1 cellular context compared by ENCODE assay signal in genomic region chr1:26327956-26328362, GRCh38.
TF ChIP-seq lines count a peak whose summit lies in the region.

No MANE protein-coding gene starts in this region.

TF ChIP-seq in GM23338, 12 proteins besides CTCF, POLR2A, EP300 and RAD21 (continued from another document):
- TF ChIP-seq, protein P1, sequence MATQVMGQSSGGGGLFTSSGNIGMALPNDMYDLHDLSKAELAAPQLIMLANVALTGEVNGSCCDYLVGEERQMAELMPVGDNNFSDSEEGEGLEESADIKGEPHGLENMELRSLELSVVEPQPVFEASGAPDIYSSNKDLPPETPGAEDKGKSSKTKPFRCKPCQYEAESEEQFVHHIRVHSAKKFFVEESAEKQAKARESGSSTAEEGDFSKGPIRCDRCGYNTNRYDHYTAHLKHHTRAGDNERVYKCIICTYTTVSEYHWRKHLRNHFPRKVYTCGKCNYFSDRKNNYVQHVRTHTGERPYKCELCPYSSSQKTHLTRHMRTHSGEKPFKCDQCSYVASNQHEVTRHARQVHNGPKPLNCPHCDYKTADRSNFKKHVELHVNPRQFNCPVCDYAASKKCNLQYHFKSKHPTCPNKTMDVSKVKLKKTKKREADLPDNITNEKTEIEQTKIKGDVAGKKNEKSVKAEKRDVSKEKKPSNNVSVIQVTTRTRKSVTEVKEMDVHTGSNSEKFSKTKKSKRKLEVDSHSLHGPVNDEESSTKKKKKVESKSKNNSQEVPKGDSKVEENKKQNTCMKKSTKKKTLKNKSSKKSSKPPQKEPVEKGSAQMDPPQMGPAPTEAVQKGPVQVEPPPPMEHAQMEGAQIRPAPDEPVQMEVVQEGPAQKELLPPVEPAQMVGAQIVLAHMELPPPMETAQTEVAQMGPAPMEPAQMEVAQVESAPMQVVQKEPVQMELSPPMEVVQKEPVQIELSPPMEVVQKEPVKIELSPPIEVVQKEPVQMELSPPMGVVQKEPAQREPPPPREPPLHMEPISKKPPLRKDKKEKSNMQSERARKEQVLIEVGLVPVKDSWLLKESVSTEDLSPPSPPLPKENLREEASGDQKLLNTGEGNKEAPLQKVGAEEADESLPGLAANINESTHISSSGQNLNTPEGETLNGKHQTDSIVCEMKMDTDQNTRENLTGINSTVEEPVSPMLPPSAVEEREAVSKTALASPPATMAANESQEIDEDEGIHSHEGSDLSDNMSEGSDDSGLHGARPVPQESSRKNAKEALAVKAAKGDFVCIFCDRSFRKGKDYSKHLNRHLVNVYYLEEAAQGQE (IDR thresholded peaks at IDR 0.05; ENCODE audit: unreplicated experiment), result no peak
- TF ChIP-seq ETS1 (IDR thresholded peaks at IDR 0.05), result no peak
- TF ChIP-seq EZH2phosphoT487 (IDR thresholded peaks at IDR 0.05; ENCODE audit: unreplicated experiment), result no peak
- no peak for TF ChIP-seq STAT1 (IDR thresholded peaks at IDR 0.05; ENCODE audit: unreplicated experiment)
- TF ChIP-seq POLR2AphosphoS5 (IDR thresholded peaks at IDR 0.05; ENCODE audit: low read depth), result no peak
- no peak for TF ChIP-seq CREB1 (CRISPR knock-in tag; IDR thresholded peaks at IDR 0.05; ENCODE audit: low read depth)
- no peak for TF ChIP-seq ZNF114 (CRISPR knock-in tag; IDR thresholded peaks at IDR 0.05)
- no peak for TF ChIP-seq ZNF462 (CRISPR knock-in tag; IDR thresholded peaks at IDR 0.05)
